9 cellular contexts compared by ENCODE assay signal in the genomic region with DNA sequence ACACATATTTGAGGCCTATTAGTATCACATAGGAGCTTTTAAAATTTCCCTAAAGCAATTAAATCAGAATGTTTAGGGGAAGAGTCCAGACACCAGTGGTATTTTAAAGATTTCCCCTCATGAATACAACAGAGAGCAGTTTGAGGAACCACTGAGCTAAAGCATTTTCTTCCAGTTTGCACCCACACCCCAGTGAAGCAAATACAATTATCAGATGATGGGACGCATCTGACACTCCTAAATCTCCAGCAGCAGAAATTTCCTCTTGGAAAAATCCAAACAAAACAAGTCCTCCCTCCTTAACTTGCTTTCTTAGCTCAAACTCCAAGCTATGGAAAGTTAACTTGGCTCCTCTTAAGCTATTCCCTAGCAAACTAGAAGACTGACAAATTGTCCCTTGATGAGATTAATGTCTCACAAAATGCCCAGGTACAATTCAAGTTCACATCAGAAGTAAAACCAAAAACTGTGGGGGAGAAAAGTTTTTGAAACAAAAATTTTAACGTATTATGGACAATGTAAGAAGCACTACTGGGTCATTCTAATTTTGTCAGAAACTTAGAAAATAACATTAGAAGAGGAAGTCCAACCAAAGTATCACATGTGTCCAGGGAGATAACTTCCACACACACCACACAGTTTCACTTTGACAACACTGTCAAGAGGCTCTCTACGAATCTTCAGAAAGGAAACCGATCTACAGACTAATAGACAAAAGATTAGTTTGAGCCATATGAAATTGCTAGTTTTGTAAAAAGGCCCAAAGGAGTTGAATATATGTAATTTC.
DNase-seq lines count a peak whose midpoint lies in the region; ATAC-seq and TF ChIP-seq lines count a peak whose summit lies in the region.
"Had no signal": no experiment of that assay in that cellular context is flagged by ENCODE, and none has a peak within 500 bp of the region (broad histone marks: within the 10 kb centered on the region; RNA-seq: fewer than 3 reads in every experiment).

No MANE protein-coding gene starts in this region.

- no peaks in the 10 kb centered on the region for H3K27me3 Mint-ChIP-seq in activated naive CD4-positive, alpha-beta T cell treated with anti-CD3 and anti-CD28 coated beads for 36 hours (ENCODE audit: low read depth)

- CTCF ChIA-PET in GM10248 (lab: Yijun Ruan, JAX), result interaction anchor here (0.9 to 3.3 kb wide), 20 partner anchors 11 to 254 kb away, joined by 3 to 31 read pairs (median 5); partner anchors contain the start of gene ABCC4
- CTCF ChIA-PET in activated naive CD4-positive, alpha-beta T cell treated with anti-CD3 and anti-CD28 coated beads for 36 hours (lab: Charles Lee), result interaction anchor here (1.3 to 1.9 kb wide), 2 partner anchors 35 to 38 kb away, joined by 3 to 7 read pairs; no protein-coding TSS in a partner anchor

- intact Hi-C loops in left cardiac atrium (cut with DNase I), result no loop called here
- intact Hi-C loops in adrenal gland (cut with DNase I), result no loop called here
- intact Hi-C loops in activated naive CD4-positive, alpha-beta T cell treated with anti-CD3 and anti-CD28 coated beads for 36 hours (cut with micrococcal nuclease), result no loop called here
- intact Hi-C loops in esophagus muscularis mucosa (cut with DNase I), result no loop called here

- POLR2A ChIA-PET in GM10248 (lab: Yijun Ruan, JAX), result no interaction called here

- H3K9me3 Mint-ChIP-seq in activated naive CD4-positive, alpha-beta T cell treated with anti-CD3 and anti-CD28 coated beads for 36 hours, result no peaks in the 10 kb centered on the region
- H3K9me3 Mint-ChIP-seq: T-helper 1 cell treated with Interleukin-12 subunit alpha and Interleukin-12 subunit beta and Interleukin-4 antibody, amounts not matched to agents 30 μg/mL and 1 μg/mL, for 36 hours had no signal

- WGBS in adrenal gland, 4 donors, result 43 to 54% (median 46%) methylated on average over 4 of the region's 4 CpGs
- WGBS in esophagus muscularis mucosa, result 47% methylated on average over 4 of the region's 4 CpGs

- no peak overlapping the region for H3K27ac Mint-ChIP-seq in activated naive CD4-positive, alpha-beta T cell treated with anti-CD3 and anti-CD28 coated beads for 36 hours
- H3K27ac Mint-ChIP-seq: T-helper 1 cell treated with Interleukin-12 subunit alpha and Interleukin-12 subunit beta and Interleukin-4 antibody, amounts not matched to agents 30 μg/mL and 1 μg/mL, for 36 hours had no signal

- DNase-seq in GM10248 (ENCODE audit: extremely low spot score), result peak; percentile 69
- DNase-seq in left cardiac atrium, result no peak
- DNase-seq in adrenal gland, result no peak
- no peak for DNase-seq in activated naive CD4-positive, alpha-beta T cell treated with anti-CD3 and anti-CD28 coated beads for 36 hours
- DNase-seq in esophagus muscularis mucosa (ENCODE audit: extremely low spot score), result no peak
- DNase-seq in amniotic stem cell (lab: John Stamatoyannopoulos, UW), result no peak

- TF ChIP-seq CTCF in GM10248 (IDR thresholded peaks at IDR 0.05; ENCODE audit: control extremely low read depth, extremely low read depth, low read depth, missing control alignments) (no peak), adrenal gland (IDR thresholded peaks at IDR 0.05) (no peak), esophagus muscularis mucosa (IDR thresholded peaks at IDR 0.05) (no peak)

- ATAC-seq in GM21515 (IDR thresholded peaks at IDR 0.05; ENCODE audit: unreplicated experiment), result peak; percentile 89
- ATAC-seq in HG03571 (IDR thresholded peaks at IDR 0.05; ENCODE audit: unreplicated experiment), result peak; percentile 80
- peak; percentile 57 to 59 for ATAC-seq in left cardiac atrium

- TF ChIP-seq POLR2A in adrenal gland (IDR thresholded peaks at IDR 0.05), result no peak
- no peak for TF ChIP-seq POLR2A in esophagus muscularis mucosa (IDR thresholded peaks at IDR 0.05; ENCODE audit: low read depth)

- no peak for TF ChIP-seq EP300 in esophagus muscularis mucosa (IDR thresholded peaks at IDR 0.05)

- H3K4me1 ChIP-seq in adrenal gland (replicated peaks in 1 of 2), result no peaks in the 10 kb centered on the region
- no peaks in the 10 kb centered on the region for H3K4me1 ChIP-seq in esophagus muscularis mucosa

- no peaks in the 10 kb centered on the region for H3K27me3 ChIP-seq in adrenal gland
- H3K27me3 ChIP-seq in esophagus muscularis mucosa, result no peaks in the 10 kb centered on the region

- peaks cover 9% of the 10 kb centered on the region for H3K4me1 Mint-ChIP-seq in activated naive CD4-positive, alpha-beta T cell treated with anti-CD3 and anti-CD28 coated beads for 36 hours (ENCODE audit: low read depth)

- H3K27ac ChIP-seq in adrenal gland, result peak overlapping the region in 1 of 5 donors; percentile 26
- peak overlapping the region in 1 of 4 donors; percentile 8 for H3K27ac ChIP-seq in esophagus muscularis mucosa (replicated peaks in 1 of 4)

- H3K36me3 Mint-ChIP-seq in activated naive CD4-positive, alpha-beta T cell treated with anti-CD3 and anti-CD28 coated beads for 36 hours (ENCODE audit: low read depth), result peaks cover 5% of the 10 kb centered on the region

- H3K36me3 ChIP-seq in adrenal gland (replicated peaks in 1 of 2) (no peaks in the 10 kb centered on the region), esophagus muscularis mucosa (no peaks in the 10 kb centered on the region)

- H3K9me3 ChIP-seq in adrenal gland (replicated peaks in 1 of 3) (no peaks in the 10 kb centered on the region), esophagus muscularis mucosa (no peaks in the 10 kb centered on the region)

- no peak overlapping the region for H3K4me3 Mint-ChIP-seq in activated naive CD4-positive, alpha-beta T cell treated with anti-CD3 and anti-CD28 coated beads for 36 hours
- H3K4me3 Mint-ChIP-seq: T-helper 1 cell treated with Interleukin-12 subunit alpha and Interleukin-12 subunit beta and Interleukin-4 antibody, amounts not matched to agents 30 μg/mL and 1 μg/mL, for 36 hours had no signal

- H3K4me3 ChIP-seq in adrenal gland (no peak overlapping the region), esophagus muscularis mucosa (no peak overlapping the region)
